ENCODE assay signal across 9 cellular contexts in the genomic region with DNA sequence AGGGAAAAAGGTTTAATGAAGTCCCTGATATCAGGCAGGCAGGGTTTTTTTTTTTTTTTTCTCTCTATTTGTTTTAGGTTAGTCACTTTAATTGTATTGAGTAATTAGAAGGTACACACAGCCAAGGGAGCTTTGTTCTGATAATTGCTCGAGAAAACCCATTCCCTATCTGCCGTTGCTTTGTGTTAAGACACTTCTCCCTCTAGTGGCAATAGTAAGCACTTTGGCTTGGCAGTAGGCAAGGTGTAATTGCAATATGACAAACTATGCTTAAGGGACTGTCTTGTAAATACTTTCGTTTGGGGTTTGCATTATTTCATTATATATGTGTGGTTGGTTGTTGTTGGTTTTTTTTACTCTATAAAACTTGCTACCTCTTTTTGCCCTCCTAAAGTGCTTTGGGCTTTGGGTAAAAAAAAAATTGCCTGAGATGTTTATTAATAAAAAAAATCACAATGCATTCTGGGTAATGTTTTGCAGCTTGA.
DNase-seq lines count a peak whose midpoint lies in the region; ATAC-seq and TF ChIP-seq lines count a peak whose summit lies in the region.
"Had no signal": no experiment of that assay in that cellular context is flagged by ENCODE, and none has a peak within 500 bp of the region (broad histone marks: within the 10 kb centered on the region; RNA-seq: fewer than 3 reads in every experiment).

No MANE protein-coding gene starts in this region.

- POLR2A ChIA-PET in activated CD4-positive, alpha-beta T cell treated with anti-CD3 and anti-CD28 coated beads for 36 hours (lab: Charles Lee): interaction anchor here (0.6 to 0.7 kb wide), 3 partner anchors 107 to 240 kb away, joined by 3 read pairs; no protein-coding TSS in a partner anchor

- no peak overlapping the region for H3K9ac ChIP-seq in OCI-LY1 (ENCODE audit: low read length)
- H3K9ac ChIP-seq: BLaER1 treated with 17β-estradiol and CSF1 and Interleukin-3, amounts not matched to agents 10 nM and 100 nM had no signal

- in situ Hi-C loops in gastrocnemius medialis (cut with MboI; ENCODE audit: low sequenced_read_pairs in 4 of 4): loop anchor here in 3 of 4 donors (10.0 kb wide), 2 partner anchors 163 to 253 kb away; no protein-coding TSS in a partner anchor

- no peak overlapping the region; the same call in 1 of the 2 replicates for H3K4me2 ChIP-seq in OCI-LY1 (ENCODE audit: low read length)
- H3K4me2 ChIP-seq: BLaER1 treated with 17β-estradiol and CSF1 and Interleukin-3, amounts not matched to agents 10 nM and 100 nM had no signal

- H3K27ac Mint-ChIP-seq in activated CD4-positive, alpha-beta T cell treated with anti-CD3 and anti-CD28 coated beads for 36 hours: no peak overlapping the region

- CTCF ChIA-PET in activated CD4-positive, alpha-beta T cell treated with anti-CD3 and anti-CD28 coated beads for 36 hours (lab: Charles Lee): interaction anchor here (0.6 to 4.5 kb wide), 44 partner anchors 8 to 589 kb away, joined by 3 to 66 read pairs (median 4); no protein-coding TSS in a partner anchor

- no peaks in the 10 kb centered on the region for H3K9me3 ChIP-seq in OCI-LY1 (ENCODE audit: low read length)
- H3K9me3 ChIP-seq in right atrium auricular region: no peaks in the 10 kb centered on the region
- H3K9me3 ChIP-seq in gastrocnemius medialis: no peaks in the 10 kb centered on the region
- H3K9me3 ChIP-seq: BLaER1 treated with 17β-estradiol and CSF1 and Interleukin-3, amounts not matched to agents 10 nM and 100 nM had no signal

- H3K4me1 Mint-ChIP-seq in activated CD4-positive, alpha-beta T cell treated with anti-CD3 and anti-CD28 coated beads for 36 hours: peaks cover 9% of the 10 kb centered on the region

- H3K27me3 Mint-ChIP-seq in activated CD4-positive, alpha-beta T cell treated with anti-CD3 and anti-CD28 coated beads for 36 hours: no peaks in the 10 kb centered on the region

- no peaks in the 10 kb centered on the region for H3K9me2 ChIP-seq in OCI-LY1 (ENCODE audit: low read depth, low read length)

- peak; percentile 23 for DNase-seq in activated CD4-positive, alpha-beta T cell treated with anti-CD3 and anti-CD28 coated beads for 36 hours
- DNase-seq in activated CD4-positive, alpha-beta T cell treated with anti-CD3 and anti-CD28 coated beads, Interleukin-2, amount 50 U/mL, for 4 hours: no peak
- DNase-seq in KG1 (lab: John Stamatoyannopoulos, UW) (peak; percentile 2), astrocyte of the hippocampus (ENCODE audit: low read depth, low spot score) (peak; percentile 77), right atrium auricular region (ENCODE audit: low spot score) (no peak), gastrocnemius medialis (peak in 1 of 2 donors; percentile 18)

- peak; percentile 59 for TF ChIP-seq CTCF in OCI-LY1 (IDR thresholded peaks at IDR 0.05; ENCODE audit: low read length)
- peak; percentile 64 to 81 for TF ChIP-seq CTCF in right atrium auricular region (IDR thresholded peaks at IDR 0.05)
- peak; percentile 58 to 83 (median 75) for TF ChIP-seq CTCF in gastrocnemius medialis (IDR thresholded peaks at IDR 0.05 in 4 of 5, conservative IDR thresholded peaks at IDR 0.05 in 1 of 5)

- no peak overlapping the region for H3K4me3 ChIP-seq in OCI-LY1 (ENCODE audit: low read depth, low read length, poor library complexity, severe bottlenecking)
- no peak overlapping the region for H3K4me3 ChIP-seq in right atrium auricular region
- no peak overlapping the region for H3K4me3 ChIP-seq in gastrocnemius medialis
- H3K4me3 ChIP-seq: BLaER1 treated with 17β-estradiol and CSF1 and Interleukin-3, amounts not matched to agents 10 nM and 100 nM had no signal

- no peaks in the 10 kb centered on the region for H3K27me3 ChIP-seq in OCI-LY1 (ENCODE audit: insufficient read depth, low read length)
- H3K27me3 ChIP-seq in right atrium auricular region: no peaks in the 10 kb centered on the region
- no peaks in the 10 kb centered on the region for H3K27me3 ChIP-seq in gastrocnemius medialis
- H3K27me3 ChIP-seq: BLaER1 treated with 17β-estradiol and CSF1 and Interleukin-3, amounts not matched to agents 10 nM and 100 nM had no signal

- H3K4me1 ChIP-seq in OCI-LY1 (ENCODE audit: insufficient read depth, low read length, severe bottlenecking): no peaks in the 10 kb centered on the region
- peaks cover 0 to 23% of the 10 kb centered on the region in 2 donors for H3K4me1 ChIP-seq in right atrium auricular region
- H3K4me1 ChIP-seq in gastrocnemius medialis: peaks cover 7 to 8% of the 10 kb centered on the region in 2 donors

- peak; percentile 96 for ATAC-seq in activated CD4-positive, alpha-beta T cell treated with anti-CD3 and anti-CD28 coated beads for 36 hours
- peak; percentile 65 to 90 for ATAC-seq in gastrocnemius medialis
- ATAC-seq in HG02885 (IDR thresholded peaks at IDR 0.05; ENCODE audit: poor library complexity, unreplicated experiment): no peak

- no peak overlapping the region for H3K4me3 Mint-ChIP-seq in activated CD4-positive, alpha-beta T cell treated with anti-CD3 and anti-CD28 coated beads for 36 hours

- no peak for TF ChIP-seq POLR2A in gastrocnemius medialis (IDR thresholded peaks at IDR 0.05)

- H3K79me2 ChIP-seq in OCI-LY1 (ENCODE audit: insufficient read depth, low read length): no peaks in the 10 kb centered on the region

- no peaks in the 10 kb centered on the region for H3F3A ChIP-seq in OCI-LY1 (ENCODE audit: insufficient read depth, low read length)

- H2AFZ ChIP-seq in OCI-LY1 (ENCODE audit: low read length): no peak overlapping the region

- intact Hi-C loops in activated CD4-positive, alpha-beta T cell treated with anti-CD3 and anti-CD28 coated beads for 36 hours (cut with DNase I, micrococcal nuclease): loop anchor here (1.0 to 5.0 kb wide), 5 partner anchors 100 to 306 kb away; no protein-coding TSS in a partner anchor
- intact Hi-C loops in gastrocnemius medialis (cut with DNase I; ENCODE audit: low total_unique reads): loop anchor here (2.0 to 10.0 kb wide), 3 partner anchors 107 to 255 kb away; no protein-coding TSS in a partner anchor

- no peaks in the 10 kb centered on the region for H4K20me1 ChIP-seq in OCI-LY1 (ENCODE audit: insufficient read depth, low read length)

- no peaks in the 10 kb centered on the region for H3K36me3 Mint-ChIP-seq in activated CD4-positive, alpha-beta T cell treated with anti-CD3 and anti-CD28 coated beads for 36 hours (ENCODE audit: low read depth)

- no peaks in the 10 kb centered on the region for H3K9me3 Mint-ChIP-seq in activated CD4-positive, alpha-beta T cell treated with anti-CD3 and anti-CD28 coated beads for 36 hours (ENCODE audit: low read depth)

- H3K36me3 ChIP-seq in OCI-LY1 (ENCODE audit: insufficient read depth, low read length) (no peaks in the 10 kb centered on the region), right atrium auricular region (no peaks in the 10 kb centered on the region), gastrocnemius medialis (no peaks in the 10 kb centered on the region)

- H3K27ac ChIP-seq in OCI-LY1 (ENCODE audit: low read depth, low read length, poor library complexity, severe bottlenecking): no peak overlapping the region
- H3K27ac ChIP-seq in right atrium auricular region: no peak overlapping the region
- H3K27ac ChIP-seq in gastrocnemius medialis: no peak overlapping the region
- H3K27ac ChIP-seq: BLaER1 treated with 17β-estradiol and CSF1 and Interleukin-3, amounts not matched to agents 10 nM and 100 nM had no signal

Comparison
In these comparisons a context has a peak if more than half of its experiments do, and no peak if none do; other contexts are left out.
1. DNase-seq: peak in activated CD4-positive, alpha-beta T cell treated with anti-CD3 and anti-CD28 coated beads for 36 hours (single experiment), KG1 (single experiment) and astrocyte of the hippocampus (single experiment); none in activated CD4-positive, alpha-beta T cell treated with anti-CD3 and anti-CD28 coated beads, Interleukin-2, amount 50 U/mL, for 4 hours (0 of 2) and right atrium auricular region (single experiment).
2. Peak in every context shown above with its lines, with median percentiles within 50 percentile points of each other: CTCF ChIP-seq.